In the genomic region with DNA sequence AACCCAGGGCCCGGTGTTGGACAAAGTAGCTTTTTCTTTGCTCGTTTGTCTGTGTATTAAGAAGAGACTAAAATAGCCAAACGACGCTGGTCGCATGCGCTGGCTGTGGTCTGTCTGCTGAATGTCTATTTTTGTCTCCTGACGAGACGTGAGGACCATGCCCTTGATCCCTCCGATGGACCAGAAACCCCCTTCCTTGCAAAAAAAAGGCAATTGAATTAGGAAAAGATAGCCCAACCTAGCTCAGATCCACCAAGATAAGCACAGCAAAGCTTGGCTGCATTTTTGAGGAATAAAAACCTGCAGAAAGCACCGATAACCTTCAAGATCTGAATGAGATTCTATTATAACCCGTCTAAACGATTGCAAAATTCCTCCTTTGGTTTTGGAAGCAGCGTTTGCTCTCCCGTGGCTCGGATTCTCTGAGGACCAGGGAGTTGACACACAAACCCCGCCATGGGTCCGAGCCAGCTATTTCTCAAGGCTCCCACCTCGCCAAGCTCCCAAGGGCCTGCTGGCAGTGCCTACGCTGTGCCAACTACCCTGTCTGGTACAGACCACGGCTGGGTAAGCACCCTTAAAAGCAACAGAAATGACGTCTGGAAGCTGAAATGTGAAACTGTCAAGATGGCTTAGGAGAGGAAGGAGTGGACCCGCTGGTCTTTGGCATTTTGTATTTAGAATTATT, we compare ENCODE assay signal across 1 cellular context.
A peak's percentile ranks its signal among the peaks of the same experiment; 100 is the strongest.
TF ChIP-seq lines count a peak whose summit lies in the region.

No MANE protein-coding gene starts in this region.

TF ChIP-seq in HepG2, 621 proteins besides CTCF, POLR2A, EP300 and RAD21:
- TF ChIP-seq MEF2D (CRISPR knock-in tag; IDR thresholded peaks at IDR 0.05), result 0 out of 2 replicates have a peak, but pooled peaks have one; percentile 62
- TF ChIP-seq ZBTB7B (CRISPR knock-in tag; IDR thresholded peaks at IDR 0.05), result 0 out of 2 replicates have a peak, but pooled peaks have one; percentile 7
- no peak for TF ChIP-seq ZNF749 (CRISPR knock-in tag; IDR thresholded peaks at IDR 0.05; ENCODE audit: borderline replicate concordance)
- TF ChIP-seq CC2D1A (CRISPR knock-in tag; IDR thresholded peaks at IDR 0.05), result no peak
- no peak for TF ChIP-seq HIVEP1 (CRISPR knock-in tag; IDR thresholded peaks at IDR 0.05)
- TF ChIP-seq ARHGAP35 (CRISPR knock-in tag; IDR thresholded peaks at IDR 0.05; ENCODE audit: borderline replicate concordance), result no peak
- TF ChIP-seq KDM5B (CRISPR knock-in tag; IDR thresholded peaks at IDR 0.05; ENCODE audit: borderline replicate concordance), result peak; percentile 1; the same call in 1 of the 2 replicates
- no peak for TF ChIP-seq TARDBP (CRISPR knock-in tag; IDR thresholded peaks at IDR 0.05)
- TF ChIP-seq ZKSCAN1 (IDR thresholded peaks at IDR 0.05; ENCODE audit: low read length), result no peak
